In the genomic region with DNA sequence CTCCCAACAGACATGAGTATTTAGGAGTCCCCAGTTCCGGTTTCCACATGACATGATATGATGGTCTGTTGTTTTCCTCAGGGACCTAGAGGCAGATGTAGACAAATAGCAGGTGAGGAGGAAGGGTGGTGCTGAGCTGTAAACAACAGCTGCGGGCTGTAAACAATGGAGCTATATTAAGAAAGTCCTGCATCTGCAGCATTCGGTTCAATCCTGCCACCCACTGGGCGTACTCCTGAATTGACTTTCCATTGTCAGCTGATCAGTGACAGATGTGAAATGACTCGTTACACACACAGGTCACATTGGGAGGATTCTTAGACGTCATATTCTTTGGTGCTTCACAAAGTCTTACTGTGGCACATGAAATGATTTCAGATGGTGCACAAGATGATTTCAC, we compare ENCODE assay signal across 9 cellular contexts. TPM values are rescaled to one million over a fixed set of nuclear protein-coding genes. Genes with fewer than 3 reads are reported as not detected.
DNase-seq lines count a peak whose midpoint lies in the region; ATAC-seq and TF ChIP-seq lines count a peak whose summit lies in the region.
"Had no signal": no experiment of that assay in that cellular context is flagged by ENCODE, and none has a peak within 500 bp of the region (broad histone marks: within the 10 kb centered on the region; RNA-seq: fewer than 3 reads in every experiment).

No MANE protein-coding gene starts in this region.

- H3K4me1 ChIP-seq in breast epithelium = no peaks in the 10 kb centered on the region
- H3K4me1 ChIP-seq in RWPE2 (ENCODE audit: insufficient read depth, poor library complexity, severe bottlenecking) = no peaks in the 10 kb centered on the region
- no peaks in the 10 kb centered on the region for H3K4me1 ChIP-seq in esophagus muscularis mucosa
- H3K4me1 ChIP-seq: upper lobe of left lung had no signal

- H3K27me3 ChIP-seq in breast epithelium = no peaks in the 10 kb centered on the region
- peaks cover 11% of the 10 kb centered on the region for H3K27me3 ChIP-seq in RWPE2 (ENCODE audit: insufficient read depth, poor library complexity, severe bottlenecking)
- no peaks in the 10 kb centered on the region for H3K27me3 ChIP-seq in esophagus muscularis mucosa
- H3K27me3 ChIP-seq: upper lobe of left lung had no signal

- peak; percentile 57 for DNase-seq in MCF 10A (ENCODE audit: unreplicated experiment)
- no peak for DNase-seq in breast epithelium (ENCODE audit: low spot score in 2 of 2)
- DNase-seq in HS-5 (ENCODE audit: low read depth) = peak; percentile 18
- no peak for DNase-seq in RWPE2 (ENCODE audit: low spot score)
- peak; percentile 69 for DNase-seq in fibroblast of pulmonary artery (ENCODE audit: low read depth)
- peak; percentile 56 for DNase-seq in renal cortical epithelial cell (ENCODE audit: low read depth)
- no peak for DNase-seq in esophagus muscularis mucosa (ENCODE audit: extremely low spot score)

- no peak overlapping the region for H3K4me3 Mint-ChIP-seq in MCF 10A (ENCODE audit: unreplicated experiment)

- no peak overlapping the region for H3K27ac ChIP-seq in breast epithelium
- no peak overlapping the region for H3K27ac ChIP-seq in RWPE2 (ENCODE audit: poor library complexity, severe bottlenecking)
- H3K27ac ChIP-seq in esophagus muscularis mucosa (replicated peaks in 1 of 4) = no peak overlapping the region
- H3K27ac ChIP-seq: upper lobe of left lung had no signal

- H3K9me3 Mint-ChIP-seq in MCF 10A (ENCODE audit: unreplicated experiment) = no peaks in the 10 kb centered on the region

- no peak overlapping the region for H3K27ac Mint-ChIP-seq in MCF 10A (ENCODE audit: low read depth, unreplicated experiment)

- POLR2A ChIA-PET in MCF 10A (lab: Yijun Ruan, JAX) = interaction anchor here (1.0 kb wide), 1 partner anchor 39 kb away, joined by 3 read pairs; no protein-coding TSS in a partner anchor

- no peak for TF ChIP-seq EP300 in esophagus muscularis mucosa (IDR thresholded peaks at IDR 0.05)

- H3K9me3 ChIP-seq in breast epithelium (no peaks in the 10 kb centered on the region), RWPE2 (ENCODE audit: severe bottlenecking) (no peaks in the 10 kb centered on the region), esophagus muscularis mucosa (no peaks in the 10 kb centered on the region)
- H3K9me3 ChIP-seq: upper lobe of left lung had no signal

- peaks cover 22% of the 10 kb centered on the region for H3K27me3 Mint-ChIP-seq in MCF 10A (ENCODE audit: insufficient read depth, unreplicated experiment)

- H3K4me3 ChIP-seq in breast epithelium = no peak overlapping the region
- H3K4me3 ChIP-seq in RWPE2 (ENCODE audit: severe bottlenecking) = no peak overlapping the region
- H3K4me3 ChIP-seq in fibroblast of pulmonary artery (replicated peaks; ENCODE audit: low read depth, low read length) = no peak overlapping the region
- H3K4me3 ChIP-seq in esophagus muscularis mucosa = no peak overlapping the region
- H3K4me3 ChIP-seq: upper lobe of left lung had no signal

- H3K4me1 Mint-ChIP-seq in MCF 10A (ENCODE audit: insufficient read depth, unreplicated experiment) = no peaks in the 10 kb centered on the region

- CTCF ChIA-PET in MCF 10A (lab: Yijun Ruan, JAX) = interaction anchor here (1.0 to 1.3 kb wide), 2 partner anchors 32 to 48 kb away, joined by 4 read pairs; partner anchors contain the start of gene TRAF6

- peak; percentile 33 for TF ChIP-seq CTCF in MCF 10A (IDR thresholded peaks at IDR 0.05; ENCODE audit: unreplicated experiment)
- no peak for TF ChIP-seq CTCF in breast epithelium (IDR thresholded peaks at IDR 0.05)
- TF ChIP-seq CTCF in RWPE2 (IDR thresholded peaks at IDR 0.05; ENCODE audit: poor library complexity, severe bottlenecking) = peak; percentile 42
- peak; percentile 46 for TF ChIP-seq CTCF in fibroblast of pulmonary artery (IDR thresholded peaks at IDR 0.05; ENCODE audit: low read length, missing control alignments)
- TF ChIP-seq CTCF in esophagus muscularis mucosa (IDR thresholded peaks at IDR 0.05) = peak in 1 of 3 experiments; percentile 27

- TF ChIP-seq POLR2A in breast epithelium (IDR thresholded peaks at IDR 0.05) (no peak), esophagus muscularis mucosa (IDR thresholded peaks at IDR 0.05; ENCODE audit: low read depth) (no peak)

- H3K36me3 Mint-ChIP-seq in MCF 10A (ENCODE audit: insufficient read depth, unreplicated experiment) = no peaks in the 10 kb centered on the region

- BruUV-seq in MCF 10A (replicated peaks; lab: Mats Ljungman, UMichigan) = no TSS peak

- intact Hi-C loops in MCF 10A (cut with micrococcal nuclease) (loop anchor here (1.0 kb wide), 1 partner anchor 31 kb away; the partner anchor contains the start of gene TRAF6), breast epithelium (cut with DNase I; ENCODE audit: low total_unique reads) (no loop called here), esophagus muscularis mucosa (cut with DNase I) (no loop called here)

- ATAC-seq in GM21737 (IDR thresholded peaks at IDR 0.05; ENCODE audit: unreplicated experiment) = peak; percentile 98
- 0 out of 3 replicates have a peak, but pooled peaks have one; percentile 35 for ATAC-seq in RWPE2 (ENCODE audit: low read depth)

- H3K36me3 ChIP-seq in breast epithelium = no peaks in the 10 kb centered on the region
- H3K36me3 ChIP-seq in RWPE2 (ENCODE audit: low read depth) = no peaks in the 10 kb centered on the region
- no peaks in the 10 kb centered on the region for H3K36me3 ChIP-seq in esophagus muscularis mucosa
- H3K36me3 ChIP-seq: upper lobe of left lung had no signal

- WGBS in esophagus muscularis mucosa = 38% methylated on average over 6 of the region's 6 CpGs

RNA-seq across cellular contexts. Expression of gene RAG1, which starts 26.8 kb away (rescaled TPM):
- total RNA-seq in MCF 10A (2022) (0.16 and 0.56 TPM in 2 replicates), breast epithelium (1 to 10 TPM in 2 of 3 donors, under 1 TPM in 1; 0.32 to 1.5 (median 1.3) TPM), renal cortical epithelial cell (2.6 and 3.7 TPM in 2 replicates), esophagus muscularis mucosa (under 1 TPM; 0.33 to 0.80 (median 0.56) TPM)

RNA-seq across cellular contexts. Expression of gene TRAF6, which starts 30.9 kb away (rescaled TPM):
- 9.2 and 12.2 TPM in 2 replicates for total RNA-seq in MCF 10A (2022)
- total RNA-seq in breast epithelium = 10 to 100 TPM; 11.5 to 19.9 (median 16.8) TPM
- total RNA-seq in renal cortical epithelial cell = 10.2 and 15.6 TPM in 2 replicates
- 10 to 100 TPM; 10.3 to 16.4 (median 12.8) TPM for total RNA-seq in esophagus muscularis mucosa

RNA-seq across cellular contexts. Expression of gene IFTAP, which starts 53.3 kb away (rescaled TPM):
- 13.1 and 18.6 TPM in 2 replicates for total RNA-seq in MCF 10A (2022)
- 10 to 100 TPM; 14.7 to 26.6 (median 25.3) TPM for total RNA-seq in breast epithelium
- 29.5 and 57.5 TPM in 2 replicates for total RNA-seq in renal cortical epithelial cell
- 10 to 100 TPM; 23.3 to 46.5 (median 26.1) TPM for total RNA-seq in esophagus muscularis mucosa

RNA-seq across cellular contexts. Expression of gene RAG2, which starts 57.0 kb away (rescaled TPM):
- total RNA-seq in MCF 10A (2022) (not detected in 2 replicates), breast epithelium (not detected), renal cortical epithelial cell (not detected in 2 replicates), esophagus muscularis mucosa (not detected)
- total RNA-seq: upper lobe of left lung had no signal

Comparison
In these comparisons a context has a peak if more than half of its experiments do, and no peak if none do; other contexts are left out.
1. DNase-seq: peak in MCF 10A (single experiment), HS-5 (single experiment), fibroblast of pulmonary artery (single experiment) and renal cortical epithelial cell (single experiment); none in breast epithelium (0 of 2), RWPE2 (single experiment) and esophagus muscularis mucosa (single experiment).
2. CTCF ChIP-seq: peak in MCF 10A (single experiment), RWPE2 (single experiment) and fibroblast of pulmonary artery (single experiment); none in breast epithelium (0 of 3).